14 cellular contexts compared by ENCODE assay signal in genomic region chr7:99773395-99773794, GRCh38. TPM values are rescaled to one million over a fixed set of nuclear protein-coding genes. Genes with fewer than 3 reads are reported as not detected.
A peak's percentile ranks its signal among the peaks of the same experiment; 100 is the strongest.
DNase-seq lines count a peak whose midpoint lies in the region; ATAC-seq, FAIRE-seq and TF ChIP-seq lines count a peak whose summit lies in the region.
"Not testable (repeated sequence)": the region's sequence is repeated elsewhere in the genome, so short reads cannot be mapped to it uniquely, and the experiment has no call there.
"Had no signal": no experiment of that assay in that cellular context is flagged by ENCODE, and none has a peak within 500 bp of the region (broad histone marks: within the 10 kb centered on the region; RNA-seq: fewer than 3 reads in every experiment).

No MANE protein-coding gene starts in this region.

- peaks cover 35% of the 10 kb centered on the region for H3K27me3 Mint-ChIP-seq in activated naive CD4-positive, alpha-beta T cell treated with anti-CD3 and anti-CD28 coated beads, Interleukin-2, amount 50 U/mL, for 24 hours

- H3K27ac ChIP-seq in epithelial cell of prostate (peak overlapping the region; percentile 33), right lobe of liver (peak overlapping the region in 2 of 3 donors; percentile 36 to 41), pancreas (peak overlapping the region in 2 of 4 donors; percentile 38 to 48)

- not testable (repeated sequence) for H3K36me3 Mint-ChIP-seq in activated naive CD4-positive, alpha-beta T cell treated with anti-CD3 and anti-CD28 coated beads, Interleukin-2, amount 50 U/mL, for 24 hours

- intact Hi-C loops in right lobe of liver (cut with DNase I); pancreas (cut with DNase I): not testable (repeated sequence)

- H3K4me1 Mint-ChIP-seq in activated naive CD4-positive, alpha-beta T cell treated with anti-CD3 and anti-CD28 coated beads, Interleukin-2, amount 50 U/mL, for 24 hours, result not testable (repeated sequence)

- TF ChIP-seq POLR2A in GM12891 (IDR thresholded peaks at IDR 0.05; ENCODE audit: low read depth, low read length); right lobe of liver (IDR thresholded peaks at IDR 0.05): not testable (repeated sequence)

- FAIRE-seq in GM12891 (lab: Jason Lieb, UNC); pancreas (lab: Jason Lieb, UNC): not testable (repeated sequence)

- not testable (repeated sequence) for H3K9me3 ChIP-seq in right lobe of liver, pancreas

- H3K4me1 ChIP-seq in right lobe of liver, pancreas: not testable (repeated sequence)

- 85% methylated on average over 1 of the region's 1 CpG for WGBS in right lobe of liver (ENCODE audit: insufficient coverage, low coverage, low lambda C conversion rate, missing lambda C conversion rate)
- WGBS in pancreas, 2 donors, result 94% methylated on average over 1 of the region's 1 CpG

- H3K9me3 Mint-ChIP-seq in activated naive CD4-positive, alpha-beta T cell treated with anti-CD3 and anti-CD28 coated beads, Interleukin-2, amount 50 U/mL, for 24 hours, result not testable (repeated sequence)

- not testable (repeated sequence) for H3K27me3 ChIP-seq in right lobe of liver, pancreas

- not testable (repeated sequence) for ATAC-seq in right lobe of liver
- ATAC-seq in pancreas, result peak; percentile 35 to 76 (median 62)

- peak overlapping the region in 1 of 3 donors; percentile 30 for H3K4me3 ChIP-seq in right lobe of liver
- not testable (repeated sequence) for H3K4me3 ChIP-seq in pancreas

- peaks cover 0 to 83% (median 14%) of the 10 kb centered on the region in 4 donors for H3K36me3 ChIP-seq in right lobe of liver
- H3K36me3 ChIP-seq in pancreas, result not testable (repeated sequence)

- H3K4me3 Mint-ChIP-seq in activated naive CD4-positive, alpha-beta T cell treated with anti-CD3 and anti-CD28 coated beads, Interleukin-2, amount 50 U/mL, for 24 hours, result not testable (repeated sequence)

- H3K27ac Mint-ChIP-seq in activated naive CD4-positive, alpha-beta T cell treated with anti-CD3 and anti-CD28 coated beads, Interleukin-2, amount 50 U/mL, for 24 hours, result peak overlapping the region; percentile 8

- not testable (repeated sequence) for DNase-seq in GM12891 (ENCODE audit: insufficient read length, low spot score); epithelial cell of prostate (ENCODE audit: low read depth, low spot score); right lobe of liver; pancreas
- DNase-seq in kidney tubule cell (ENCODE audit: low spot score), result peak; percentile 56

- TF ChIP-seq CTCF in right lobe of liver (IDR thresholded peaks at IDR 0.05); pancreas (IDR thresholded peaks at IDR 0.05): not testable (repeated sequence)

TF ChIP-seq in GM12891, 5 proteins besides CTCF, POLR2A, EP300 and RAD21:
- 0 out of 2 replicates have a peak, but pooled peaks have one; percentile 13 for TF ChIP-seq SPI1 (IDR thresholded peaks at IDR 0.05; ENCODE audit: low read depth, low read length)

RNA-seq across cellular contexts. Expression of gene CYP3A4, which starts 10.6 kb away (rescaled TPM):
- polyA plus RNA-seq in GM12891 (2012; ENCODE audit: low read depth, missing spikeins), result not detected
- total RNA-seq in right lobe of liver, result over 10,000 TPM in 1 of 6 experiments, 1,000 to 10,000 TPM in 2, 100 to 1,000 TPM in 3; 443 to 12,747 (median 1,120) TPM
- 10 to 100 TPM in 1 of 6 donors, 1 to 10 TPM in 2, under 1 TPM in 2, not detected in 1; 0.25 to 11.0 (median 3.0) TPM for total RNA-seq in pancreas
- polyA plus RNA-seq in pancreas, result 1 to 10 TPM; 4.3 to 5.4 TPM
- total RNA-seq: A172; A673; CD4-positive, alpha-beta memory T cell; GM23338; H4; H9 had no signal
- polyA plus RNA-seq: BJ; CD4-positive, alpha-beta memory T cell; GM23338 had no signal

RNA-seq across cellular contexts. Expression of gene CYP3A7, which starts 38.4 kb away (rescaled TPM):
- polyA plus RNA-seq in GM12891 (2012; ENCODE audit: low read depth, missing spikeins), result not detected
- total RNA-seq in right lobe of liver, result 100 to 1,000 TPM in 4 of 6 experiments, 10 to 100 TPM in 2; 19.8 to 623 (median 340) TPM
- 1 to 10 TPM in 1 of 6 donors, under 1 TPM in 4, not detected in 1; 0.19 to 1.3 (median 0.25) TPM for total RNA-seq in pancreas
- under 1 TPM; 0.11 to 0.23 TPM for polyA plus RNA-seq in pancreas
- total RNA-seq: A172; A673; CD4-positive, alpha-beta memory T cell; GM23338; H4; H9 had no signal
- polyA plus RNA-seq: BJ had no signal

RNA-seq across cellular contexts. Expression of gene CYP3A43, which starts 54.4 kb away (rescaled TPM):
- not detected for polyA plus RNA-seq in GM12891 (2012; ENCODE audit: low read depth, missing spikeins)
- total RNA-seq in right lobe of liver, result 100 to 1,000 TPM in 1 of 6 experiments, 10 to 100 TPM in 3, 1 to 10 TPM in 2; 4.9 to 132 (median 22.5) TPM
- 1 to 10 TPM in 3 of 6 donors, under 1 TPM in 3; 0.15 to 7.9 (median 0.96) TPM for total RNA-seq in pancreas
- polyA plus RNA-seq in pancreas, result 1 to 10 TPM; 2.1 to 7.3 TPM
- total RNA-seq: A172; A673; CD4-positive, alpha-beta memory T cell; GM12878; GM23338; H4; H9 had no signal
- polyA plus RNA-seq: BJ; CD4-positive, alpha-beta memory T cell; GM23338 had no signal

Comparison
In these comparisons a context has a peak if more than half of its experiments do, and no peak if none do; other contexts are left out.
1. RNA of gene CYP3A4, which starts 10.6 kb away (total RNA-seq): 443 to 12,747 TPM in right lobe of liver; 0.25 to 11.0 TPM in pancreas; every median in the first group is over 10 times any median in the second.
2. RNA of gene CYP3A7, which starts 38.4 kb away (total RNA-seq): 19.8 to 623 TPM in right lobe of liver; 0.19 to 1.3 TPM in pancreas; every median in the first group is over 4 times any median in the second.